In the genomic region with DNA sequence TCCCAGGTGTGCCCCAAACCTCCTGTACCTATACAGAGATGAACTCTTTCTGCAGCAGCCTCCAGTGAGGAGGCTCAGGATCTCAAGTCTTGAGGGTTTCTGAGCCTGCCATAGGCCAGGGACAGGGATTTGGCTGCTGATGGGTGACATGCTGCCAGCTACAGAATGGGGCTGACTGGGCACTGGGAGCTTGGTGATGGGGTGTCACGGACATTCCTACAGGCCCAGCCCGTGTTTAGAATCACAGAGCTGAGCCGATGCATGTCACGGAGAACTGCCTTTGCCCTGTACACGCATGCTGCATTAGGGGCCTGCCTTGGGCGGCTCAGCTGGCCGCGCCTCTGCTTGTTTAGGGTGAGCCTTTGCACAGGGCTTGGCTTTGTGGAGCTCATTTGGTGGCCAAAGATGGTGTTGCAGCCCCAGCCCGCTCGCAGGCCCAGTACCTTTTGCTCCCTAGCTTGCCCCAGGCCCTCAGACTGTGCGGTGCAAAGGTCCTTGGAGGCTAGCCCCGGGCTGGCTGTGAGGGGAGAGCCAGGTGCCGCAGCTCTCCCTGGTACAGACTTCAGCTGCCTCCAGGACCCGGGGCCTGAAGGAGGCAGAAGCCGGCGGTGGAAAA, we compare ENCODE assay signal across 10 cellular contexts.
DNase-seq lines count a peak whose midpoint lies in the region; ATAC-seq and TF ChIP-seq lines count a peak whose summit lies in the region.
"Had no signal": no experiment of that assay in that cellular context is flagged by ENCODE, and none has a peak within 500 bp of the region (broad histone marks: within the 10 kb centered on the region; RNA-seq: fewer than 3 reads in every experiment).

No MANE protein-coding gene starts in this region.

- no peak for ATAC-seq in GM21723 (IDR thresholded peaks at IDR 0.05; ENCODE audit: unreplicated experiment)

- no peak overlapping the region for H3K27ac Mint-ChIP-seq in endothelial cell (ENCODE audit: unreplicated experiment)
- H3K27ac Mint-ChIP-seq in mesothelial cell of epicardium = no peak overlapping the region
- H3K27ac Mint-ChIP-seq: activated B cell treated with CpG ODN at 0.5 μM for 24 hours; CD8-positive, alpha-beta memory T cell had no signal

- H3K9me3 Mint-ChIP-seq in endothelial cell (ENCODE audit: unreplicated experiment) = no peaks in the 10 kb centered on the region
- H3K9me3 Mint-ChIP-seq in mesothelial cell of epicardium = no peaks in the 10 kb centered on the region
- H3K9me3 Mint-ChIP-seq: activated B cell treated with CpG ODN at 0.5 μM for 24 hours had no signal

- H3K4me3 Mint-ChIP-seq in endothelial cell (ENCODE audit: unreplicated experiment) = peak overlapping the region; percentile 83
- H3K4me3 Mint-ChIP-seq in mesothelial cell of epicardium = peak overlapping the region; percentile 78
- H3K4me3 Mint-ChIP-seq: activated B cell treated with CpG ODN at 0.5 μM for 24 hours had no signal

- H3K36me3 Mint-ChIP-seq in endothelial cell (ENCODE audit: low read depth, unreplicated experiment) (peaks cover 14% of the 10 kb centered on the region), mesothelial cell of epicardium (no peaks in the 10 kb centered on the region)
- H3K36me3 Mint-ChIP-seq: CD8-positive, alpha-beta memory T cell had no signal

- TF ChIP-seq CTCF in endothelial cell (IDR thresholded peaks at IDR 0.05; ENCODE audit: unreplicated experiment) (no peak), mesothelial cell of epicardium (IDR thresholded peaks at IDR 0.05; ENCODE audit: unreplicated experiment) (no peak)

- H3K27me3 Mint-ChIP-seq in endothelial cell (ENCODE audit: unreplicated experiment) (peaks cover 10% of the 10 kb centered on the region), mesothelial cell of epicardium (ENCODE audit: low read depth) (peaks cover 33% of the 10 kb centered on the region)

- H3K4me1 Mint-ChIP-seq in endothelial cell (ENCODE audit: unreplicated experiment) (peaks cover 24% of the 10 kb centered on the region), mesothelial cell of epicardium (peaks cover 17% of the 10 kb centered on the region)

- DNase-seq in stimulated activated CD4-positive, alpha-beta T cell treated with anti-CD3 and anti-CD28 coated beads, Interleukin-15, amount 100 ng/mL, for 24 hours = peak; percentile 8
- DNase-seq in stimulated activated CD4-positive, alpha-beta T cell treated with anti-CD3 and anti-CD28 coated beads, Interleukin-4, amount 100 ng/mL, for 4 hours = no peak
- DNase-seq in endothelial cell (ENCODE audit: low spot score) (peak; percentile 40), mesothelial cell of epicardium (ENCODE audit: low spot score in 2 of 2, unreplicated experiment in 2 of 2) (no peak), NCI-H524 treated with DMSO at 0.1 percent for 48 hours (lab: John Stamatoyannopoulos, UW) (no peak), GM19238 (ENCODE audit: insufficient read length, low spot score) (no peak), NCI-H446 treated with DMSO at 0.1 percent for 48 hours (lab: John Stamatoyannopoulos, UW) (no peak)
- DNase-seq: activated B cell treated with CpG ODN at 0.5 μM for 24 hours; CD8-positive, alpha-beta memory T cell had no signal

Comparison
In these comparisons a context has a peak if more than half of its experiments do, and no peak if none do; other contexts are left out.
1. DNase-seq: peak in stimulated activated CD4-positive, alpha-beta T cell treated with anti-CD3 and anti-CD28 coated beads, Interleukin-15, amount 100 ng/mL, for 24 hours (single experiment) and endothelial cell (single experiment); none in stimulated activated CD4-positive, alpha-beta T cell treated with anti-CD3 and anti-CD28 coated beads, Interleukin-4, amount 100 ng/mL, for 4 hours (0 of 2), mesothelial cell of epicardium (0 of 2), NCI-H524 treated with DMSO at 0.1 percent for 48 hours (single experiment), GM19238 (single experiment) and NCI-H446 treated with DMSO at 0.1 percent for 48 hours (single experiment).